In genomic region chr12:111846016-111846415, GRCh38 we compare ENCODE assay signal across 25 cellular contexts. TPM values are rescaled to one million over a fixed set of nuclear protein-coding genes. Genes with fewer than 3 reads are reported as not detected.
DNase-seq lines count a peak whose midpoint lies in the region; ATAC-seq, FAIRE-seq and TF ChIP-seq lines count a peak whose summit lies in the region.
"Had no signal": no experiment of that assay in that cellular context is flagged by ENCODE, and none has a peak within 500 bp of the region (broad histone marks: within the 10 kb centered on the region; RNA-seq: fewer than 3 reads in every experiment).

No MANE protein-coding gene starts in this region.

- H3K9ac ChIP-seq in K562 (ENCODE audit: insufficient read depth in 1 of 2, low read depth in 2 of 2, low read length in 2 of 2) = peak overlapping the region in 1 of 2 experiments; percentile 10; a peak in 1 of 4 replicates
- H3K9ac ChIP-seq: neural progenitor cell had no signal

- peaks cover 41% of the 10 kb centered on the region for H3K4me1 Mint-ChIP-seq in activated CD4-positive, alpha-beta T cell treated with anti-CD3 and anti-CD28 coated beads for 36 hours
- peaks cover 33% of the 10 kb centered on the region for H3K4me1 Mint-ChIP-seq in activated CD4-positive, alpha-beta T cell treated with anti-CD3 and anti-CD28 coated beads, Interleukin-2, amount 10 ng/mL, durations not matched to agents 7 days and 5 days
- H3K4me1 Mint-ChIP-seq in glutamatergic neuron (ENCODE audit: low read depth, unreplicated experiment) = peaks cover 10% of the 10 kb centered on the region
- peaks cover 22% of the 10 kb centered on the region for H3K4me1 Mint-ChIP-seq in activated T-helper 17 cell treated with anti-CD3 and anti-CD28 coated beads, Interleukin-2, amount 50 U/mL, for 72 hours

- peaks cover 9 to 20% of the 10 kb centered on the region in 2 experiments; a peak in 4 of 5 replicates for H3K4me1 ChIP-seq in K562 (replicated peaks in 1 of 2; ENCODE audit: control insufficient read depth in 2 of 2, insufficient read depth in 2 of 2, low read length in 2 of 2)

- 56% methylated on average over 2 of the region's 2 CpGs for WGBS in K562 (ENCODE audit: insufficient coverage, low coverage, missing lambda C conversion rate)

- in situ Hi-C loops in K562 (cut with MboI) = no loop called here

- no peak overlapping the region for H3K4me3 ChIP-seq in K562
- H3K4me3 ChIP-seq: hepatocyte, neural progenitor cell, suprapubic skin, vagina had no signal

- peaks cover 48% of the 10 kb centered on the region for H3K36me3 ChIP-seq in K562 (ENCODE audit: control insufficient read depth, insufficient read depth, low read length)

- H3K27me3 ChIP-seq in K562 (ENCODE audit: control insufficient read depth in 2 of 2, insufficient read depth in 2 of 2, low read length in 2 of 2) = no peaks in the 10 kb centered on the region
- H3K27me3 ChIP-seq: hepatocyte, neural progenitor cell, suprapubic skin, vagina had no signal

- H3K27ac ChIP-seq in K562 (ENCODE audit: extremely low read depth, low read depth, low read length) = peak overlapping the region; percentile 30
- H3K27ac ChIP-seq: hepatocyte, neural progenitor cell, suprapubic skin, vagina had no signal

- TF ChIP-seq EP300 in K562 (IDR thresholded peaks at IDR 0.05; ENCODE audit: low read length) = no peak

- no peaks in the 10 kb centered on the region for H3K27me3 Mint-ChIP-seq in activated CD4-positive, alpha-beta T cell treated with anti-CD3 and anti-CD28 coated beads for 36 hours
- H3K27me3 Mint-ChIP-seq in activated CD4-positive, alpha-beta T cell treated with anti-CD3 and anti-CD28 coated beads, Interleukin-2, amount 10 ng/mL, durations not matched to agents 7 days and 5 days = no peaks in the 10 kb centered on the region
- peaks cover 10% of the 10 kb centered on the region for H3K27me3 Mint-ChIP-seq in glutamatergic neuron (ENCODE audit: unreplicated experiment)
- no peaks in the 10 kb centered on the region for H3K27me3 Mint-ChIP-seq in activated T-helper 17 cell treated with anti-CD3 and anti-CD28 coated beads, Interleukin-2, amount 50 U/mL, for 72 hours
- H3K27me3 Mint-ChIP-seq: progenitor cell of endocrine pancreas had no signal

- no peak for FAIRE-seq in K562 (lab: Jason Lieb, UNC)
- FAIRE-seq: A204.1, GM12892 had no signal

- H3K4me2 ChIP-seq in K562 (ENCODE audit: insufficient read depth, low read length) = 0 out of 2 replicates have a peak overlapping the region, but pooled peaks have one; percentile 4
- H3K4me2 ChIP-seq: hepatocyte, neural progenitor cell had no signal

- DNase-seq in activated CD4-positive, alpha-beta T cell treated with anti-CD3 and anti-CD28 coated beads for 36 hours = no peak
- no peak for DNase-seq in activated CD4-positive, alpha-beta T cell treated with anti-CD3 and anti-CD28 coated beads, Interleukin-2, amount 10 ng/mL, durations not matched to agents 7 days and 5 days
- DNase-seq in NCI-H1105 treated with DMSO at 0.1 percent for 48 hours (lab: John Stamatoyannopoulos, UW) = peak; percentile 37
- no peak for DNase-seq in K562 (ENCODE audit: extremely low read depth in 1 of 4, low spot score in 3 of 4)
- DNase-seq in glutamatergic neuron = no peak
- DNase-seq in HuH-7.5 (ENCODE audit: low spot score) = no peak
- no peak for DNase-seq in RPMI8226
- DNase-seq: activated CD4-positive, alpha-beta T cell treated with anti-CD3 and anti-CD28 coated beads, Interleukin-2, amount 50 U/mL, for 1 hour; activated CD8-positive, alpha-beta memory T cell treated with anti-CD3 and anti-CD28 coated beads, Interleukin-2, amount 50 U/mL, for 48 hours; activated naive CD4-positive, alpha-beta T cell; cerebellar nuclear complex; DMS153; H7; KBM-7; left ventricle myocardium superior; NCI-H526; Right ventricle myocardium superior had no signal

- H3K9me1 ChIP-seq in K562 (ENCODE audit: control insufficient read depth, insufficient read depth, low read length) = peaks cover 3% of the 10 kb centered on the region

- POLR2A ChIA-PET in activated CD4-positive, alpha-beta T cell treated with anti-CD3 and anti-CD28 coated beads for 36 hours (lab: Charles Lee) = no interaction called here
- POLR2A ChIA-PET in activated CD4-positive, alpha-beta T cell treated with anti-CD3 and anti-CD28 coated beads, Interleukin-2, amount 10 ng/mL, durations not matched to agents 7 days and 5 days (lab: Charles Lee) = interaction anchor here (0.6 kb wide), 1 partner anchor 1623 kb away, joined by 3 read pairs; no protein-coding TSS in a partner anchor
- POLR2A ChIA-PET in K562 (lab: Yijun Ruan, JAX) = interaction anchor here (1.2 to 1.6 kb wide), 2 partner anchors 9 to 20 kb away, joined by 3 read pairs; no protein-coding TSS in a partner anchor

- H3K9me3 Mint-ChIP-seq in activated CD4-positive, alpha-beta T cell treated with anti-CD3 and anti-CD28 coated beads for 36 hours (ENCODE audit: low read depth) = peaks cover 1% of the 10 kb centered on the region
- H3K9me3 Mint-ChIP-seq in activated CD4-positive, alpha-beta T cell treated with anti-CD3 and anti-CD28 coated beads, Interleukin-2, amount 10 ng/mL, durations not matched to agents 7 days and 5 days = peaks cover 4% of the 10 kb centered on the region
- H3K9me3 Mint-ChIP-seq in glutamatergic neuron (ENCODE audit: unreplicated experiment) = peaks cover 12% of the 10 kb centered on the region
- no peaks in the 10 kb centered on the region for H3K9me3 Mint-ChIP-seq in activated T-helper 17 cell treated with anti-CD3 and anti-CD28 coated beads, Interleukin-2, amount 50 U/mL, for 72 hours

- intact Hi-C loops in activated CD4-positive, alpha-beta T cell treated with anti-CD3 and anti-CD28 coated beads for 36 hours (cut with DNase I, micrococcal nuclease) = no loop called here
- intact Hi-C loops in K562 (cut with micrococcal nuclease) = loop anchor here (10.0 kb wide), 1 partner anchor 559 kb away; the partner anchor contains the start of gene RPL6

- TF ChIP-seq CTCF in K562 (IDR thresholded peaks at IDR 0.05 in 2 of 3, conservative IDR thresholded peaks at IDR 0.05 in 1 of 3; ENCODE audit: insufficient read depth in 2 of 3, low read depth in 1 of 3, low read length in 3 of 3) (no peak), glutamatergic neuron (IDR thresholded peaks at IDR 0.05; ENCODE audit: partially characterized antibody, unreplicated experiment) (no peak)

- peak overlapping the region; percentile 47 for H3K27ac Mint-ChIP-seq in activated CD4-positive, alpha-beta T cell treated with anti-CD3 and anti-CD28 coated beads for 36 hours
- no peak overlapping the region for H3K27ac Mint-ChIP-seq in activated CD4-positive, alpha-beta T cell treated with anti-CD3 and anti-CD28 coated beads, Interleukin-2, amount 10 ng/mL, durations not matched to agents 7 days and 5 days
- H3K27ac Mint-ChIP-seq in glutamatergic neuron (ENCODE audit: unreplicated experiment) = no peak overlapping the region
- no peak overlapping the region for H3K27ac Mint-ChIP-seq in activated T-helper 17 cell treated with anti-CD3 and anti-CD28 coated beads, Interleukin-2, amount 50 U/mL, for 72 hours
- H3K27ac Mint-ChIP-seq: neural progenitor cell had no signal

- no peaks in the 10 kb centered on the region; the same call in 1 of the 2 replicates for H3K9me3 ChIP-seq in K562 (replicated peaks; ENCODE audit: control insufficient read depth, insufficient read depth, low read depth, low read length)
- H3K9me3 ChIP-seq: suprapubic skin, vagina had no signal

- no peak for TF ChIP-seq POLR2A in K562 (conservative IDR thresholded peaks at IDR 0.05)

- TF ChIP-seq RAD21 in K562 (CRISPR knock-in tag; conservative IDR thresholded peaks at IDR 0.05 in 1 of 2, IDR thresholded peaks at IDR 0.05 in 1 of 2) = no peak

- ATAC-seq in activated CD4-positive, alpha-beta T cell treated with anti-CD3 and anti-CD28 coated beads for 36 hours = no peak
- no peak for ATAC-seq in K562
- ATAC-seq in activated T-helper 17 cell treated with anti-CD3 and anti-CD28 coated beads, Interleukin-2, amount 50 U/mL, for 72 hours (replicated peaks) = no peak
- ATAC-seq: left ventricle myocardium superior had no signal

- BruUV-seq in K562 (replicated peaks; lab: Mats Ljungman, UMichigan) = no TSS peak

- H3K4me3 Mint-ChIP-seq in activated CD4-positive, alpha-beta T cell treated with anti-CD3 and anti-CD28 coated beads for 36 hours = no peak overlapping the region
- no peak overlapping the region for H3K4me3 Mint-ChIP-seq in activated CD4-positive, alpha-beta T cell treated with anti-CD3 and anti-CD28 coated beads, Interleukin-2, amount 10 ng/mL, durations not matched to agents 7 days and 5 days
- H3K4me3 Mint-ChIP-seq in glutamatergic neuron (ENCODE audit: unreplicated experiment) = peak overlapping the region; percentile 20
- no peak overlapping the region for H3K4me3 Mint-ChIP-seq in activated T-helper 17 cell treated with anti-CD3 and anti-CD28 coated beads, Interleukin-2, amount 50 U/mL, for 72 hours
- H3K4me3 Mint-ChIP-seq: neural progenitor cell had no signal

- 0 out of 2 replicates have a peak, but pooled peaks cover 4% of the 10 kb centered on the region for H4K20me1 ChIP-seq in K562 (replicated peaks; ENCODE audit: control insufficient read depth, insufficient read depth, low read length)

- peaks cover 94% of the 10 kb centered on the region for H3K79me2 ChIP-seq in K562 (ENCODE audit: control insufficient read depth, insufficient read depth, low read length)

- peaks cover 67% of the 10 kb centered on the region for H3K36me3 Mint-ChIP-seq in activated CD4-positive, alpha-beta T cell treated with anti-CD3 and anti-CD28 coated beads for 36 hours (ENCODE audit: low read depth)
- peaks cover 35% of the 10 kb centered on the region for H3K36me3 Mint-ChIP-seq in activated CD4-positive, alpha-beta T cell treated with anti-CD3 and anti-CD28 coated beads, Interleukin-2, amount 10 ng/mL, durations not matched to agents 7 days and 5 days (ENCODE audit: low read depth)
- H3K36me3 Mint-ChIP-seq in glutamatergic neuron (ENCODE audit: unreplicated experiment) = peaks cover 4% of the 10 kb centered on the region
- peaks cover 81% of the 10 kb centered on the region for H3K36me3 Mint-ChIP-seq in activated T-helper 17 cell treated with anti-CD3 and anti-CD28 coated beads, Interleukin-2, amount 50 U/mL, for 72 hours (ENCODE audit: low read depth)

- H2AFZ ChIP-seq in K562 (ENCODE audit: low read depth, low read length) = no peak overlapping the region
- H2AFZ ChIP-seq: hepatocyte, neural progenitor cell had no signal

- CTCF ChIA-PET in activated CD4-positive, alpha-beta T cell treated with anti-CD3 and anti-CD28 coated beads for 36 hours (lab: Charles Lee) = interaction anchor here (0.6 to 1.1 kb wide), 3 partner anchors 13 to 541 kb away, joined by 3 read pairs; no protein-coding TSS in a partner anchor
- CTCF ChIA-PET in activated CD4-positive, alpha-beta T cell treated with anti-CD3 and anti-CD28 coated beads, Interleukin-2, amount 10 ng/mL, durations not matched to agents 7 days and 5 days (lab: Charles Lee) = interaction anchor here (1.4 kb wide), 1 partner anchor 19 kb away, joined by 3 read pairs; no protein-coding TSS in a partner anchor
- CTCF ChIA-PET in K562 (lab: Yijun Ruan, JAX; ENCODE audit: low intra/inter-chr PET ratio) = no interaction called here

RNA-seq across cellular contexts. Expression of gene MAPKAPK5, which starts 4.0 kb away (rescaled TPM):
- 10 to 100 TPM; 47.5 to 57.5 TPM for total RNA-seq in activated CD4-positive, alpha-beta T cell treated with anti-CD3 and anti-CD28 coated beads for 36 hours
- total RNA-seq in activated CD4-positive, alpha-beta T cell treated with anti-CD3 and anti-CD28 coated beads, Interleukin-2, amount 10 ng/mL, durations not matched to agents 7 days and 5 days = 10 to 100 TPM; 43.7 to 47.6 TPM
- total RNA-seq in K562 (2011; cell fraction: chromatin; rRNA removed; ENCODE audit: low replicate concordance) = 253 and 262 TPM in 2 replicates
- total RNA-seq in K562 (2011; cell fraction: nucleolus; rRNA removed) = 113 and 120 TPM in 2 replicates
- 147 and 191 TPM in 2 replicates for total RNA-seq in K562 (2011; cell fraction: nucleoplasm; rRNA removed)
- total RNA-seq in K562 (2014; rRNA removed) (61.3 and 63.3 TPM in 2 replicates), K562 (2014; rRNA removed; fragmentation: Illumina TruSeq; extraction: Trizol) (56.7 and 60.4 TPM in 2 replicates), K562 (2015; rRNA removed; fragmentation: Illumina TruSeq; extraction: Trizol) (55.3 and 57.6 TPM in 2 replicates), K562 (2021) (61.5 and 72.1 TPM in 2 replicates), glutamatergic neuron (ENCODE audit: unreplicated experiment) (125 TPM)
- polyA plus RNA-seq in K562 (2011; rRNA removed) (67.0 and 68.4 TPM in 2 replicates), K562 (2014; fragmentation: Illumina TruSeq; extraction: Trizol) (57.1 and 58.4 TPM in 2 replicates), K562 (2014; fragmentation: Nextera tagmentation; extraction: Ambion mirVana) (10 to 100 TPM; 11.6 to 17.7 TPM), K562 (2014; rRNA removed) (55.2 and 67.0 TPM in 2 replicates)
- polyA plus RNA-seq in K562 (2011; cell fraction: cytosol; rRNA removed) = 33.8 and 42.8 TPM in 2 replicates
- polyA plus RNA-seq in K562 (2011; cell fraction: nucleus; rRNA removed) = 115 and 122 TPM in 2 replicates
- 34.4 and 40.8 TPM in 2 replicates for polyA plus RNA-seq in K562 (2012)
- 75.6 and 82.4 TPM in 2 replicates for polyA minus RNA-seq in K562 (2011; rRNA and poly(A)+ RNA removed)
- polyA minus RNA-seq in K562 (2011; cell fraction: cytosol; rRNA and poly(A)+ RNA removed) = 29.0 and 35.3 TPM in 2 replicates
- 34.1 and 67.4 TPM in 2 replicates for polyA minus RNA-seq in K562 (2011; cell fraction: nucleus; rRNA and poly(A)+ RNA removed)
- 10 to 100 TPM; 42.7 to 46.7 TPM for total RNA-seq in activated T-helper 17 cell treated with anti-CD3 and anti-CD28 coated beads, Interleukin-2, amount 50 U/mL, for 72 hours
